20 cellular contexts compared by ENCODE assay signal in genomic region chr16:30766206-30766921, GRCh38. TPM values are rescaled to one million over a fixed set of nuclear protein-coding genes. Genes with fewer than 3 reads are reported as not detected.
DNase-seq lines count a peak whose midpoint lies in the region; ATAC-seq and TF ChIP-seq lines count a peak whose summit lies in the region.
"Had no signal": no experiment of that assay in that cellular context is flagged by ENCODE, and none has a peak within 500 bp of the region (broad histone marks: within the 10 kb centered on the region; RNA-seq: fewer than 3 reads in every experiment).

No MANE protein-coding gene starts in this region.

- 85% methylated on average over 29 of the region's 29 CpGs for WGBS in aorta, 2 donors

- H3K9me3 ChIP-seq in aorta (ENCODE audit: control insufficient read depth, low read length) = no peaks in the 10 kb centered on the region
- H3K9me3 ChIP-seq: BE2C, SJSA1 had no signal

- DNase-seq in Right ventricle myocardium superior (no peak), left cardiac atrium (no peak), natural killer cell (no peak), aorta (peak; percentile 24 to 64), NCI-H1694 treated with DMSO at 0.1 percent for 48 hours (lab: John Stamatoyannopoulos, UW) (no peak)
- DNase-seq in central memory CD8-positive, alpha-beta T cell (ENCODE audit: low spot score in 2 of 2) = no peak
- DNase-seq: BE2C; CD4-positive, CD25-positive, alpha-beta regulatory T cell; COR-L47; H7; HFFc6; KG1; NCI-H1105 treated with DMSO at 0.1 percent for 48 hours; NCI-H1930; NCI-H226; NCI-H524 treated with DMSO at 0.1 percent for 48 hours; PC-3 had no signal

- no peak overlapping the region for H3K4me3 Mint-ChIP-seq in central memory CD8-positive, alpha-beta T cell
- peak overlapping the region; percentile 31 for H3K4me3 Mint-ChIP-seq in natural killer cell
- H3K4me3 Mint-ChIP-seq: HFFc6 had no signal

- no peak for TF ChIP-seq CTCF in natural killer cell (IDR thresholded peaks at IDR 0.05)

- no peaks in the 10 kb centered on the region for H3K9me3 Mint-ChIP-seq in central memory CD8-positive, alpha-beta T cell
- no peaks in the 10 kb centered on the region for H3K9me3 Mint-ChIP-seq in natural killer cell
- H3K9me3 Mint-ChIP-seq: CD4-positive, CD25-positive, alpha-beta regulatory T cell; HFFc6 had no signal

- intact Hi-C loops in Right ventricle myocardium superior (cut with DNase I) (no loop called here), left cardiac atrium (cut with DNase I) (no loop called here), natural killer cell (cut with micrococcal nuclease) (loop anchor here (10.0 kb wide), 1 partner anchor 52 kb away; no protein-coding TSS in a partner anchor), aorta (cut with DNase I) (loop anchor here in 1 of 2 donors (10.0 kb wide), 1 partner anchor 952 kb away; the partner anchor contains the start of genes PAGR1 and PRRT2)

- H3K4me3 ChIP-seq in aorta (ENCODE audit: low read length in 2 of 2) = no peak overlapping the region
- H3K4me3 ChIP-seq: SJSA1 had no signal

- peaks cover 45% of the 10 kb centered on the region for H3K4me1 Mint-ChIP-seq in central memory CD8-positive, alpha-beta T cell
- peaks cover 36 to 53% of the 10 kb centered on the region in 2 donors for H3K4me1 Mint-ChIP-seq in natural killer cell

- H3K36me3 ChIP-seq in aorta (ENCODE audit: control insufficient read depth in 1 of 2, insufficient read depth in 2 of 2, low read length in 1 of 2) = peaks cover 3 to 30% of the 10 kb centered on the region in 2 donors

- H3K27me3 ChIP-seq in aorta (ENCODE audit: control insufficient read depth in 1 of 2, insufficient read depth in 2 of 2, low read length in 1 of 2) = no peaks in the 10 kb centered on the region
- H3K27me3 ChIP-seq: BE2C, SJSA1 had no signal

- peak overlapping the region; percentile 39 for H3K27ac Mint-ChIP-seq in central memory CD8-positive, alpha-beta T cell (ENCODE audit: low read depth)
- H3K27ac Mint-ChIP-seq in natural killer cell = peak overlapping the region; percentile 7 to 82
- H3K27ac Mint-ChIP-seq: HFFc6 had no signal

- ATAC-seq in Right ventricle myocardium superior (ENCODE audit: poor library complexity) = peak; percentile 0
- no peak for ATAC-seq in left cardiac atrium
- ATAC-seq in central memory CD8-positive, alpha-beta T cell (replicated peaks; ENCODE audit: extremely low read depth, poor library complexity, severe bottlenecking) = no peak
- no peak for ATAC-seq in natural killer cell
- ATAC-seq in aorta (ENCODE audit: low FRiP score) = no peak
- ATAC-seq in HG03139 (IDR thresholded peaks at IDR 0.05; ENCODE audit: unreplicated experiment) = no peak
- ATAC-seq: PC-3 had no signal

- H3K27me3 Mint-ChIP-seq in central memory CD8-positive, alpha-beta T cell = no peaks in the 10 kb centered on the region
- no peaks in the 10 kb centered on the region for H3K27me3 Mint-ChIP-seq in natural killer cell (ENCODE audit: low read depth in 2 of 2)
- H3K27me3 Mint-ChIP-seq: CD4-positive, CD25-positive, alpha-beta regulatory T cell had no signal

- H3K36me3 Mint-ChIP-seq in central memory CD8-positive, alpha-beta T cell (ENCODE audit: insufficient read depth) = peaks cover 58% of the 10 kb centered on the region
- peaks cover 9% of the 10 kb centered on the region for H3K36me3 Mint-ChIP-seq in natural killer cell

- no peak overlapping the region for H3K27ac ChIP-seq in aorta (ENCODE audit: low read depth in 1 of 2, low read length in 2 of 2)
- H3K27ac ChIP-seq: RWPE1, SJSA1 had no signal

- peaks cover 0 to 5% of the 10 kb centered on the region in 2 donors for H3K4me1 ChIP-seq in aorta (ENCODE audit: control insufficient read depth in 1 of 2, insufficient read depth in 2 of 2, low read length in 2 of 2)
- H3K4me1 ChIP-seq: BE2C had no signal

RNA-seq across cellular contexts. Expression of gene RNF40, which starts 4.2 kb away (rescaled TPM):
- 29.4 TPM for total RNA-seq in Right ventricle myocardium superior
- 10 to 100 TPM; 41.2 to 72.1 TPM for total RNA-seq in left cardiac atrium
- total RNA-seq in natural killer cell = 100 to 1,000 TPM; 153 to 167 (median 161) TPM
- 10 to 100 TPM; 73.9 to 90.2 TPM for total RNA-seq in aorta
- polyA plus RNA-seq in aorta = 10 to 100 TPM; 22.7 to 59.5 TPM

RNA-seq across cellular contexts. Expression of gene CFAP119, which starts 4.5 kb away (rescaled TPM):
- total RNA-seq in Right ventricle myocardium superior (0.46 TPM), left cardiac atrium (1 to 10 TPM in 1 of 2 donors, under 1 TPM in 1; 0.52 to 1.1 TPM), natural killer cell (1 to 10 TPM; 3.4 to 5.1 (median 4.9) TPM), aorta (1 to 10 TPM in 1 of 2 donors, under 1 TPM in 1; 0.52 to 2.7 TPM)
- 1 to 10 TPM in 1 of 2 donors, under 1 TPM in 1; 0.88 to 9.8 TPM for polyA plus RNA-seq in aorta

RNA-seq across cellular contexts. Expression of gene PHKG2, which starts 18.1 kb away (rescaled TPM):
- total RNA-seq in Right ventricle myocardium superior (13.4 TPM), left cardiac atrium (10 to 100 TPM; 17.8 to 18.6 TPM), natural killer cell (10 to 100 TPM; 50.5 to 86.1 (median 64.8) TPM), aorta (10 to 100 TPM; 15.8 to 20.8 TPM)
- polyA plus RNA-seq in aorta = 10 to 100 TPM; 12.3 to 36.0 TPM

RNA-seq across cellular contexts. Expression of gene ZNF629, which starts 20.6 kb away (rescaled TPM):
- total RNA-seq in Right ventricle myocardium superior = 16.5 TPM
- 10 to 100 TPM; 16.6 to 28.3 TPM for total RNA-seq in left cardiac atrium
- total RNA-seq in natural killer cell = 1 to 10 TPM in 2 of 3 donors, under 1 TPM in 1; 0.96 to 1.9 (median 1.8) TPM
- 10 to 100 TPM; 11.8 to 13.4 TPM for total RNA-seq in aorta
- 1 to 10 TPM; 2.1 to 6.7 TPM for polyA plus RNA-seq in aorta

Comparison
In these comparisons a context has a peak if more than half of its experiments do, and no peak if none do; other contexts are left out.
1. DNase-seq: peak in aorta (2 of 2); none in Right ventricle myocardium superior (single experiment), left cardiac atrium (single experiment), central memory CD8-positive, alpha-beta T cell (0 of 2), natural killer cell (single experiment) and NCI-H1694 treated with DMSO at 0.1 percent for 48 hours (single experiment).